15 cellular contexts compared by ENCODE assay signal in genomic region chrX:43560247-43560946, GRCh38.
DNase-seq lines count a peak whose midpoint lies in the region; ATAC-seq and TF ChIP-seq lines count a peak whose summit lies in the region.
"Had no signal": no experiment of that assay in that cellular context is flagged by ENCODE, and none has a peak within 500 bp of the region (broad histone marks: within the 10 kb centered on the region; RNA-seq: fewer than 3 reads in every experiment).

No MANE protein-coding gene starts in this region.

- CTCF ChIA-PET in T-cell (lab: Charles Lee), result interaction anchor here in 1 of 2 donors (0.6 kb wide), 1 partner anchor 145 kb away, joined by 4 read pairs; no protein-coding TSS in a partner anchor

- H3K9me3 ChIP-seq in hepatocyte (ENCODE audit: low read depth), result no peaks in the 10 kb centered on the region
- H3K9me3 ChIP-seq: stomach had no signal

- 82% methylated on average over 5 of the region's 5 CpGs for WGBS in hepatocyte (ENCODE audit: low lambda C conversion rate, missing lambda C conversion rate)

- H3K9me2 ChIP-seq in hepatocyte (replicated peaks; ENCODE audit: insufficient read depth), result no peaks in the 10 kb centered on the region

- peaks cover 0 to 23% of the 10 kb centered on the region in 2 donors for H3K27me3 Mint-ChIP-seq in T-cell
- H3K27me3 Mint-ChIP-seq: activated naive CD8-positive, alpha-beta T cell treated with anti-CD3 and anti-CD28 coated beads, Interleukin-2, amount 50 U/mL, for 24 hours; CD4-positive, alpha-beta memory T cell; naive thymus-derived CD8-positive, alpha-beta T cell had no signal

- no peak overlapping the region for H3K4me2 ChIP-seq in hepatocyte
- H3K4me2 ChIP-seq: PC-9 had no signal

- H3K36me3 Mint-ChIP-seq in T-cell, result no peaks in the 10 kb centered on the region
- H3K36me3 Mint-ChIP-seq: CD4-positive, alpha-beta memory T cell; IgD-negative memory B cell; naive thymus-derived CD8-positive, alpha-beta T cell had no signal

- H3K36me3 ChIP-seq in hepatocyte (replicated peaks; ENCODE audit: insufficient read depth, low read depth), result no peaks in the 10 kb centered on the region
- H3K36me3 ChIP-seq: stomach had no signal

- no peaks in the 10 kb centered on the region for H3K27me3 ChIP-seq in hepatocyte

- H4K20me1 ChIP-seq in hepatocyte (ENCODE audit: insufficient read depth, poor library complexity, severe bottlenecking), result no peaks in the 10 kb centered on the region

- H3K4me3 Mint-ChIP-seq in T-cell, result no peak overlapping the region
- H3K4me3 Mint-ChIP-seq: activated naive CD8-positive, alpha-beta T cell treated with anti-CD3 and anti-CD28 coated beads, Interleukin-2, amount 50 U/mL, for 24 hours; CD4-positive, alpha-beta memory T cell; IgD-negative memory B cell; naive thymus-derived CD8-positive, alpha-beta T cell had no signal

- H2AFZ ChIP-seq in hepatocyte, result peak overlapping the region; percentile 29
- H2AFZ ChIP-seq: PC-9 had no signal

- H3K4me1 ChIP-seq in hepatocyte (ENCODE audit: insufficient read depth), result peaks cover 16% of the 10 kb centered on the region

- TF ChIP-seq CTCF in VCaP (conservative IDR thresholded peaks at IDR 0.05), result no peak
- TF ChIP-seq CTCF in hepatocyte (IDR thresholded peaks at IDR 0.05; ENCODE audit: poor library complexity), result no peak
- no peak for TF ChIP-seq CTCF in GM10266 (IDR thresholded peaks at IDR 0.05; ENCODE audit: control insufficient read depth, insufficient read depth, low read depth, missing control alignments)

- no peak overlapping the region for H3K27ac Mint-ChIP-seq in T-cell
- H3K27ac Mint-ChIP-seq: activated naive CD8-positive, alpha-beta T cell treated with anti-CD3 and anti-CD28 coated beads, Interleukin-2, amount 50 U/mL, for 24 hours; IgD-negative memory B cell; naive thymus-derived CD8-positive, alpha-beta T cell had no signal

- H3K79me2 ChIP-seq in hepatocyte, result no peaks in the 10 kb centered on the region

- POLR2A ChIA-PET in T-cell (lab: Charles Lee), result no interaction called here

- ATAC-seq in T-cell (replicated peaks in 1 of 4), result no peak
- ATAC-seq: activated naive CD8-positive, alpha-beta T cell treated with anti-CD3 and anti-CD28 coated beads, Interleukin-2, amount 50 U/mL, for 24 hours had no signal

- H3K4me3 ChIP-seq in hepatocyte, result no peak overlapping the region
- H3K4me3 ChIP-seq: PC-9, stomach had no signal

- peak; percentile 14 for DNase-seq in D341Med (ENCODE audit: low spot score)
- peak; percentile 38 for DNase-seq in NCI-H2029 (lab: John Stamatoyannopoulos, UW)
- DNase-seq in hepatocyte (ENCODE audit: low spot score), result no peak
- no peak for DNase-seq in DMS79 treated with DMSO at 0.1 percent for 48 hours (lab: John Stamatoyannopoulos, UW)
- no peak for DNase-seq in T-cell
- no peak for DNase-seq in T-helper 9 cell
- no peak for DNase-seq in GM10266 (ENCODE audit: extremely low spot score)
- DNase-seq: T1000 had no signal

- H3K27ac ChIP-seq in VCaP, result peak overlapping the region; percentile 32; the same call in 1 of the 2 replicates
- no peak overlapping the region for H3K27ac ChIP-seq in hepatocyte
- H3K27ac ChIP-seq: PC-9 had no signal

- H3K9me3 Mint-ChIP-seq in T-cell, result no peaks in the 10 kb centered on the region
- H3K9me3 Mint-ChIP-seq: activated naive CD8-positive, alpha-beta T cell treated with anti-CD3 and anti-CD28 coated beads, Interleukin-2, amount 50 U/mL, for 24 hours; CD4-positive, alpha-beta memory T cell; IgD-negative memory B cell; naive thymus-derived CD8-positive, alpha-beta T cell had no signal

- H3K4me1 Mint-ChIP-seq in T-cell, result peaks cover 0 to 7% (median 1%) of the 10 kb centered on the region in 3 donors

Comparison
In these comparisons a context has a peak if more than half of its experiments do, and no peak if none do; other contexts are left out.
1. DNase-seq: peak in D341Med (single experiment) and NCI-H2029 (single experiment); none in hepatocyte (single experiment), DMS79 treated with DMSO at 0.1 percent for 48 hours (single experiment), T-cell (0 of 34), T-helper 9 cell (single experiment) and GM10266 (single experiment).